ENCODE assay signal across 8 cellular contexts in the genomic region with DNA sequence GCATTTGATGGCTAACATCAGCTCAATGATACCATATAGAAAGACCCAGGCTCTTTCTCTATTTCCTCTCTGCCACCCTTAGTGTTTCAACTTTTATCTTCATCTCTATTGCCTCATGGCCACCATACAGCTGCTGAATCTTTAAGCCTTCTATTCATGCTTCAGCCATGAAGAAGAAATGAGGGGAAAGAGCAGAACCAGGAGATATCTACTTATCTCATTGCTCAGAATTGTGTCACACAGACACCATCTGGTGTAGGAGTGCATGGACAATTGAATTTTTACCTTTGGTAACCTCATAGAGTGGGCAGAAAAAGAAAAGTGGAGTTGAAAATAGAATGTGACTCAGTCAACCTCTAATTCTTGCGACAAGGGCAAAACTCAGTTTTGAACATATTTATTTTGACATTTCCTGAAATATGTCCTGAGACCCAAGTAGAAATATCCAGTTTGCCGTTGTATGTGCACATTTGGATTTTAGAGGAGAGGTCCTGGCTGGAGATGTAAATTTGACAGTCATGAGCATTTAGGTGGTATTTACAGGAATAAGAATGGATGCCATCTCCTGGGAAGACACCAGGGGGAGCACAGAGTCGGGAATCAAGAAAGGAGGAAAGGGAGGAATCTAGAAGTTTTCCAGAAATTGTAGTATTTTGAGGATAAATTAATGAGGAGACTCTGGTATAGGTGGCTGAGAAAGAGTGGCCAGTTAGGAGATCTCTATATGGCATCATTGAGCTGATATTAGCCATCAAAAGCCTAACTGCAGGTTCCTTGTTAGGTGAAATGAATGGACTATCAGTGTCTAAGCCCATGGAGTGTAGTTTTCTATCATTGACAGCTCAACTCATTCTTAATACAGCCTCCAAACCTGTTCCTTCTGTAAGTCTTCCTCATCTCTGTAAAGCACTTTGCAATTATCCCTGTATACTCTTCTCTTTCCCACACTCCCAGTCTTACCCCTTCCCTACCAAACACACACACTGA. TPM values are rescaled to one million over a fixed set of nuclear protein-coding genes. Genes with fewer than 3 reads are reported as not detected.
DNase-seq lines count a peak whose midpoint lies in the region; ATAC-seq, FAIRE-seq and TF ChIP-seq lines count a peak whose summit lies in the region.
"Had no signal": no experiment of that assay in that cellular context is flagged by ENCODE, and none has a peak within 500 bp of the region (broad histone marks: within the 10 kb centered on the region; RNA-seq: fewer than 3 reads in every experiment).

No MANE protein-coding gene starts in this region.

- POLR2A ChIA-PET in PC-9 (lab: Charles Lee; ENCODE audit: unreplicated experiment) = interaction anchor here (0.6 kb wide), 1 partner anchor 120 kb away, joined by 3 read pairs; no protein-coding TSS in a partner anchor
- POLR2A ChIA-PET in CD8-positive, alpha-beta memory T cell (lab: Charles Lee) = no interaction called here

- no peaks in the 10 kb centered on the region for H3K4me1 ChIP-seq in PC-9 (replicated peaks; ENCODE audit: insufficient read depth)
- H3K4me1 ChIP-seq in pancreas = peaks cover 0 to 6% (median 0%) of the 10 kb centered on the region in 3 donors
- H3K4me1 ChIP-seq in CD8-positive, alpha-beta memory T cell (ENCODE audit: insufficient read depth, low read length) = no peaks in the 10 kb centered on the region

- H3K27ac Mint-ChIP-seq in CD8-positive, alpha-beta memory T cell = no peak overlapping the region

- peaks cover 0 to 3% (median 0%) of the 10 kb centered on the region in 5 donors for H3K9me3 Mint-ChIP-seq in CD8-positive, alpha-beta memory T cell

- H3K36me3 Mint-ChIP-seq in CD8-positive, alpha-beta memory T cell = peaks cover 0 to 2% (median 0%) of the 10 kb centered on the region in 3 donors

- FAIRE-seq in pancreas (lab: Jason Lieb, UNC) = no peak
- FAIRE-seq: TTC549 had no signal

- H3K27ac ChIP-seq in PC-9 = no peak overlapping the region
- no peak overlapping the region for H3K27ac ChIP-seq in pancreas
- no peak overlapping the region for H3K27ac ChIP-seq in CD8-positive, alpha-beta memory T cell (ENCODE audit: low read depth, low read length)

- H3K27me3 Mint-ChIP-seq in CD8-positive, alpha-beta memory T cell = peaks cover 6 to 9% of the 10 kb centered on the region in 2 donors

- H3K9me2 ChIP-seq in PC-9 (ENCODE audit: insufficient read depth) = no peaks in the 10 kb centered on the region

- H3K4me1 Mint-ChIP-seq in CD8-positive, alpha-beta memory T cell = peaks cover 0 to 3% (median 0%) of the 10 kb centered on the region in 3 donors

- H3K4me3 Mint-ChIP-seq in CD8-positive, alpha-beta memory T cell = no peak overlapping the region

- in situ Hi-C loops in GM13976 (cut with MboI; ENCODE audit: low sequenced_read_pairs, unreplicated experiment) = no loop called here

- intact Hi-C loops in PC-9 (cut with micrococcal nuclease; ENCODE audit: unreplicated experiment) (loop anchor here (1.0 kb wide), 1 partner anchor 352 kb away; no protein-coding TSS in a partner anchor), pancreas (cut with DNase I) (loop anchor here in 1 of 3 donors (10.0 kb wide), 2 partner anchors 317 to 347 kb away; no protein-coding TSS in a partner anchor)

- WGBS in pancreas, 2 donors = 34 to 36% methylated on average over 3 of the region's 3 CpGs

- no peaks in the 10 kb centered on the region for H4K20me1 ChIP-seq in PC-9 (ENCODE audit: insufficient read depth)

- peak; percentile 26 for TF ChIP-seq CTCF in GM13976 (IDR thresholded peaks at IDR 0.05; ENCODE audit: borderline replicate concordance, control extremely low read depth, extremely low read depth, insufficient read depth, missing control alignments)
- peak; percentile 83 for TF ChIP-seq CTCF in PC-9 (conservative IDR thresholded peaks at IDR 0.05)
- peak; percentile 91 for TF ChIP-seq CTCF in fibroblast of the aortic adventitia (IDR thresholded peaks at IDR 0.05; ENCODE audit: insufficient read depth, low read length)
- TF ChIP-seq CTCF in pancreas (IDR thresholded peaks at IDR 0.05) = peak; percentile 45 to 67 (median 56)

- H3K4me3 ChIP-seq in PC-9 = no peak overlapping the region
- H3K4me3 ChIP-seq in fibroblast of the aortic adventitia (ENCODE audit: low read depth, low read length) = no peak overlapping the region
- H3K4me3 ChIP-seq in pancreas = no peak overlapping the region
- H3K4me3 ChIP-seq in CD8-positive, alpha-beta memory T cell (ENCODE audit: low read length) = no peak overlapping the region

- H3K27me3 ChIP-seq in PC-9 (ENCODE audit: insufficient read depth, low read depth) = no peaks in the 10 kb centered on the region
- no peaks in the 10 kb centered on the region for H3K27me3 ChIP-seq in pancreas
- no peaks in the 10 kb centered on the region for H3K27me3 ChIP-seq in CD8-positive, alpha-beta memory T cell (ENCODE audit: insufficient read depth, low read length, poor library complexity, severe bottlenecking)

- ATAC-seq in pancreas = peak in 3 of 4 donors; percentile 77 to 83 (median 80)
- ATAC-seq in GM18519 (IDR thresholded peaks at IDR 0.05; ENCODE audit: low FRiP score, unreplicated experiment) = no peak

- no peaks in the 10 kb centered on the region for H3K9me3 ChIP-seq in PC-9 (ENCODE audit: insufficient read depth, low read depth)
- H3K9me3 ChIP-seq in pancreas = no peaks in the 10 kb centered on the region
- H3K9me3 ChIP-seq in CD8-positive, alpha-beta memory T cell (ENCODE audit: low read length) = no peaks in the 10 kb centered on the region

- no peaks in the 10 kb centered on the region for H3F3A ChIP-seq in PC-9 (ENCODE audit: insufficient read depth, low read depth)

- H3K36me3 ChIP-seq in PC-9 (ENCODE audit: low read depth) (no peaks in the 10 kb centered on the region), pancreas (no peaks in the 10 kb centered on the region)
- no peaks in the 10 kb centered on the region for H3K36me3 ChIP-seq in CD8-positive, alpha-beta memory T cell (ENCODE audit: insufficient read depth, low read length)

- CTCF ChIA-PET in PC-9 (lab: Charles Lee) = interaction anchor here (1.4 kb wide), 1 partner anchor 352 kb away, joined by 3 read pairs; no protein-coding TSS in a partner anchor
- CTCF ChIA-PET in CD8-positive, alpha-beta memory T cell (lab: Charles Lee) = no interaction called here

- no peak overlapping the region for H2AFZ ChIP-seq in PC-9

- no peak overlapping the region for H3K4me2 ChIP-seq in PC-9

- no peaks in the 10 kb centered on the region for H3K79me2 ChIP-seq in PC-9 (ENCODE audit: low read depth)

- no peak for DNase-seq in GM13976 (ENCODE audit: low spot score)
- peak in 1 of 2 experiments; percentile 9 for DNase-seq in PC-9
- peak; percentile 53 for DNase-seq in fibroblast of the aortic adventitia (ENCODE audit: low read depth)
- peak in 4 of 6 donors; percentile 10 to 36 (median 22) for DNase-seq in pancreas
- DNase-seq in NCI-H1436 (lab: John Stamatoyannopoulos, UW) = no peak
- no peak for DNase-seq in CD8-positive, alpha-beta memory T cell

- no TSS peak for BruUV-seq in PC-9 (replicated peaks; lab: Mats Ljungman, UMichigan)

RNA-seq across cellular contexts. Expression of a gene that starts 7.0 kb away (rescaled TPM):
- not detected in 2 replicates for total RNA-seq in PC-9 (2021)
- total RNA-seq in fibroblast of the aortic adventitia (ENCODE audit: low replicate concordance) = not detected in 2 replicates
- total RNA-seq in pancreas = 1 to 10 TPM in 3 of 6 donors, under 1 TPM in 1, not detected in 2; 0.16 to 3.2 (median 1.3) TPM
- under 1 TPM; 0.28 to 0.38 TPM for polyA plus RNA-seq in pancreas
- total RNA-seq in CD8-positive, alpha-beta memory T cell = under 1 TPM in 1 of 2 experiments, not detected in 1; 0.26 TPM
- 1.3 TPM for polyA plus RNA-seq in CD8-positive, alpha-beta memory T cell

RNA-seq across cellular contexts. Expression of a gene that starts 38.4 kb away (rescaled TPM):
- 508 and 615 TPM in 2 replicates for total RNA-seq in PC-9 (2021)
- total RNA-seq in fibroblast of the aortic adventitia (ENCODE audit: low replicate concordance) = 400 and 1,041 TPM in 2 replicates
- 10 to 100 TPM; 16.2 to 40.3 (median 25.6) TPM for total RNA-seq in pancreas
- polyA plus RNA-seq in pancreas = 10 to 100 TPM; 16.3 to 47.8 TPM
- total RNA-seq in CD8-positive, alpha-beta memory T cell = 1 to 10 TPM; 2.5 to 3.0 TPM
- polyA plus RNA-seq in CD8-positive, alpha-beta memory T cell = 5.2 TPM

Comparison
In these comparisons a context has a peak if more than half of its experiments do, and no peak if none do; other contexts are left out.
1. DNase-seq: peak in fibroblast of the aortic adventitia (single experiment) and pancreas (4 of 6); none in GM13976 (single experiment), NCI-H1436 (single experiment) and CD8-positive, alpha-beta memory T cell (0 of 5).
2. CTCF ChIP-seq: peak in every context shown above with its lines; median percentile 91 in fibroblast of the aortic adventitia; 83 in PC-9; 56 in pancreas; 26 in GM13976.